Comparison of ENCODE assay signal across 7 cellular contexts in the genomic region with DNA sequence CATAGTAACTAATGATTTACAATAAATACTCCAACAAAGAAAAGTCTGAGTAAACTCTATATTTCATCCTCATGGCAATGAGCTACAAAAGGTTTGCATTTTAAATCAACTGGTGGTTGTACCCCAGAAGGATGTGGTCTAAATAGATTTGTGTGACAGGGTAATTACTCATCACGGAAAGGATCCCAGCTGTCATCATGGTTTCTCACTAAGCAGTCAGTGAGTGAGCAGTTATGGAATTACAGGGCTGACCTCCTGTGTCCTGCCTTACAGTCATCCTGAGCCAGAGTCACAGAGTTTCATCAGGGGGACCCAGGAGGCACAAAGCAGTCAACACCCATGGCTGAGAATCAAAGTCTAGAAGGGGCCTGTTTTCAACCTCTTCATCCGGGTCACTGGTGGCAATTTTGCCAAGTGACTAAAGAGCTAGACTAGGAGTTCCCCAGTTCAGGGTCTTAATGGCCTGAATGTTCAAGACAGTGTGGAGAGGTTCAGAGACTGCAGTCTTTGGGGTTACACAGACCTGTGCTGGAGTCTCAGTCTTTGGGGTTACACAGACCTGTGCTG.
DNase-seq lines count a peak whose midpoint lies in the region; ATAC-seq and TF ChIP-seq lines count a peak whose summit lies in the region.

No MANE protein-coding gene starts in this region.

- H3K27ac ChIP-seq in SJCRH30 = peak overlapping the region; percentile 28; the same call in 1 of the 2 replicates
- no peak overlapping the region for H3K27ac ChIP-seq in uterus

- H3K36me3 ChIP-seq in SJCRH30 = no peaks in the 10 kb centered on the region
- H3K36me3 ChIP-seq in uterus = no peaks in the 10 kb centered on the region

- peak overlapping the region; percentile 38 to 55 for H3K4me3 Mint-ChIP-seq in stimulated activated naive CD8-positive, alpha-beta T cell treated with anti-CD3 and anti-CD28 coated beads, Interleukin-15, amount 100 ng/mL, for 72 hours

- H3K27ac Mint-ChIP-seq in stimulated activated naive CD8-positive, alpha-beta T cell treated with anti-CD3 and anti-CD28 coated beads, Interleukin-15, amount 100 ng/mL, for 72 hours = peak overlapping the region; percentile 93 to 97

- H3K9me3 ChIP-seq in SJCRH30 (replicated peaks) (no peaks in the 10 kb centered on the region), uterus (no peaks in the 10 kb centered on the region)

- peak; percentile 15 to 46 for DNase-seq in SJCRH30
- DNase-seq in stimulated activated naive CD8-positive, alpha-beta T cell treated with anti-CD3 and anti-CD28 coated beads, Interleukin-15, amount 100 ng/mL, for 72 hours = peak; percentile 68 to 88
- no peak for DNase-seq in uterus
- DNase-seq in NCI-H1105 treated with DMSO at 0.1 percent for 48 hours (lab: John Stamatoyannopoulos, UW) = no peak

- intact Hi-C loops in uterus (cut with DNase I; ENCODE audit: low total_unique reads) = no loop called here

- ATAC-seq in GM18909 (IDR thresholded peaks at IDR 0.05; ENCODE audit: poor library complexity, unreplicated experiment) = peak; percentile 90
- ATAC-seq in HG02840 (IDR thresholded peaks at IDR 0.05; ENCODE audit: low FRiP score, unreplicated experiment) = peak; percentile 90
- ATAC-seq in esophagus mucosa = peak; percentile 46
- peak; percentile 97 for ATAC-seq in stimulated activated naive CD8-positive, alpha-beta T cell treated with anti-CD3 and anti-CD28 coated beads, Interleukin-15, amount 100 ng/mL, for 72 hours

- peaks cover 7 to 9% of the 10 kb centered on the region in 2 donors for H3K9me3 Mint-ChIP-seq in stimulated activated naive CD8-positive, alpha-beta T cell treated with anti-CD3 and anti-CD28 coated beads, Interleukin-15, amount 100 ng/mL, for 72 hours

- no peaks in the 10 kb centered on the region for H3K27me3 Mint-ChIP-seq in stimulated activated naive CD8-positive, alpha-beta T cell treated with anti-CD3 and anti-CD28 coated beads, Interleukin-15, amount 100 ng/mL, for 72 hours

- TF ChIP-seq CTCF in uterus (IDR thresholded peaks at IDR 0.05) = no peak

- H3K4me1 ChIP-seq in SJCRH30 (peaks cover 8% of the 10 kb centered on the region), uterus (no peaks in the 10 kb centered on the region)

- peaks cover 37% of the 10 kb centered on the region for H3K4me1 Mint-ChIP-seq in stimulated activated naive CD8-positive, alpha-beta T cell treated with anti-CD3 and anti-CD28 coated beads, Interleukin-15, amount 100 ng/mL, for 72 hours

- H3K4me3 ChIP-seq in SJCRH30 (no peak overlapping the region), uterus (no peak overlapping the region)

- no peaks in the 10 kb centered on the region for H3K27me3 ChIP-seq in SJCRH30
- no peaks in the 10 kb centered on the region for H3K27me3 ChIP-seq in uterus

- TF ChIP-seq POLR2A in uterus (IDR thresholded peaks at IDR 0.05) = no peak

Comparison
In these comparisons a context has a peak if more than half of its experiments do, and no peak if none do; other contexts are left out.
1. ATAC-seq: peak in every context shown above with its lines; median percentile 97 in stimulated activated naive CD8-positive, alpha-beta T cell treated with anti-CD3 and anti-CD28 coated beads, Interleukin-15, amount 100 ng/mL, for 72 hours; 90 in GM18909; 90 in HG02840; 46 in esophagus mucosa.
2. DNase-seq: peak in SJCRH30 (2 of 2) and stimulated activated naive CD8-positive, alpha-beta T cell treated with anti-CD3 and anti-CD28 coated beads, Interleukin-15, amount 100 ng/mL, for 72 hours (2 of 2); none in uterus (0 of 2) and NCI-H1105 treated with DMSO at 0.1 percent for 48 hours (single experiment).